ENCODE assay signal across 17 cellular contexts in genomic region chr14:98101323-98101722, GRCh38.
DNase-seq lines count a peak whose midpoint lies in the region; ATAC-seq and TF ChIP-seq lines count a peak whose summit lies in the region.
"Had no signal": no experiment of that assay in that cellular context is flagged by ENCODE, and none has a peak within 500 bp of the region (broad histone marks: within the 10 kb centered on the region; RNA-seq: fewer than 3 reads in every experiment).

No MANE protein-coding gene starts in this region.

- H3K36me3 Mint-ChIP-seq in activated CD8-positive, alpha-beta T cell treated with anti-CD3 and anti-CD28 coated beads for 36 hours (ENCODE audit: low read depth): peaks cover 14% of the 10 kb centered on the region
- peaks cover 3% of the 10 kb centered on the region for H3K36me3 Mint-ChIP-seq in activated CD8-positive, alpha-beta T cell treated with anti-CD3 and anti-CD28 coated beads, Interleukin-2, amount 10 ng/mL, durations not matched to agents 7 days and 5 days (ENCODE audit: low read depth)
- no peaks in the 10 kb centered on the region for H3K36me3 Mint-ChIP-seq in central memory CD8-positive, alpha-beta T cell (ENCODE audit: insufficient read depth)
- H3K36me3 Mint-ChIP-seq: IgD-negative memory B cell had no signal

- intact Hi-C loops in activated CD8-positive, alpha-beta T cell treated with anti-CD3 and anti-CD28 coated beads for 36 hours (cut with micrococcal nuclease): no loop called here

- ATAC-seq in activated CD8-positive, alpha-beta T cell treated with anti-CD3 and anti-CD28 coated beads for 36 hours: peak; percentile 43
- ATAC-seq in activated CD8-positive, alpha-beta T cell treated with anti-CD3 and anti-CD28 coated beads, Interleukin-2, amount 10 ng/mL, durations not matched to agents 7 days and 5 days: no peak
- no peak for ATAC-seq in central memory CD8-positive, alpha-beta T cell (replicated peaks; ENCODE audit: extremely low read depth, poor library complexity, severe bottlenecking)
- ATAC-seq: PC-3 had no signal

- H3K9me3 Mint-ChIP-seq in activated CD8-positive, alpha-beta T cell treated with anti-CD3 and anti-CD28 coated beads for 36 hours: peaks cover 13% of the 10 kb centered on the region
- H3K9me3 Mint-ChIP-seq in activated CD8-positive, alpha-beta T cell treated with anti-CD3 and anti-CD28 coated beads, Interleukin-2, amount 10 ng/mL, durations not matched to agents 7 days and 5 days (ENCODE audit: insufficient read depth): peaks cover 14% of the 10 kb centered on the region
- peaks cover 4% of the 10 kb centered on the region for H3K9me3 Mint-ChIP-seq in central memory CD8-positive, alpha-beta T cell

- peaks cover 44% of the 10 kb centered on the region for H3K4me1 Mint-ChIP-seq in activated CD8-positive, alpha-beta T cell treated with anti-CD3 and anti-CD28 coated beads for 36 hours (ENCODE audit: low read depth)
- H3K4me1 Mint-ChIP-seq in activated CD8-positive, alpha-beta T cell treated with anti-CD3 and anti-CD28 coated beads, Interleukin-2, amount 10 ng/mL, durations not matched to agents 7 days and 5 days (ENCODE audit: low read depth): peaks cover 14% of the 10 kb centered on the region
- peaks cover 11% of the 10 kb centered on the region for H3K4me1 Mint-ChIP-seq in central memory CD8-positive, alpha-beta T cell
- H3K4me1 Mint-ChIP-seq: IgD-negative memory B cell had no signal

- DNase-seq in activated CD8-positive, alpha-beta T cell treated with anti-CD3 and anti-CD28 coated beads for 36 hours: peak; percentile 45
- DNase-seq in activated CD8-positive, alpha-beta T cell treated with anti-CD3 and anti-CD28 coated beads, Interleukin-2, amount 10 ng/mL, durations not matched to agents 7 days and 5 days: no peak
- DNase-seq in stimulated activated CD4-positive, alpha-beta T cell treated with anti-CD3 and anti-CD28 coated beads, Interleukin-12 subunit alpha, Interleukin-12 subunit beta, amount 100 ng/mL, for 24 hours (ENCODE audit: low read depth in 2 of 2): peak; percentile 5 to 8
- no peak for DNase-seq in stimulated activated CD4-positive, alpha-beta T cell treated with anti-CD3 and anti-CD28 coated beads, Interleukin-4, amount 100 ng/mL, for 1 hour
- no peak for DNase-seq in central memory CD8-positive, alpha-beta T cell (ENCODE audit: low spot score in 2 of 2)
- DNase-seq in kidney glomerular epithelial cell (lab: John Stamatoyannopoulos, UW) (no peak), GF-D8 (lab: John Stamatoyannopoulos, UW) (no peak)
- DNase-seq: Calu3; DMS79 treated with DMSO at 0.1 percent for 48 hours; MM.1S; NCI-H2029; NCI-H446 treated with DMSO at 0.1 percent for 48 hours; NCI-H526; NCI-H82; NK-92 treated with Interleukin-12 subunit alpha and Interleukin-12 subunit beta, amount 100 ng/mL, for 24 hours; PC-3 had no signal

- POLR2A ChIA-PET in activated CD8-positive, alpha-beta T cell treated with anti-CD3 and anti-CD28 coated beads for 36 hours (lab: Charles Lee): no interaction called here
- POLR2A ChIA-PET in activated CD8-positive, alpha-beta T cell treated with anti-CD3 and anti-CD28 coated beads, Interleukin-2, amount 10 ng/mL, durations not matched to agents 7 days and 5 days (lab: Charles Lee): interaction anchor here (0.7 kb wide), 1 partner anchor 124 kb away, joined by 4 read pairs; no protein-coding TSS in a partner anchor

- H3K27ac Mint-ChIP-seq in activated CD8-positive, alpha-beta T cell treated with anti-CD3 and anti-CD28 coated beads for 36 hours: peak overlapping the region; percentile 63
- no peak overlapping the region for H3K27ac Mint-ChIP-seq in activated CD8-positive, alpha-beta T cell treated with anti-CD3 and anti-CD28 coated beads, Interleukin-2, amount 10 ng/mL, durations not matched to agents 7 days and 5 days
- peak overlapping the region; percentile 7 for H3K27ac Mint-ChIP-seq in central memory CD8-positive, alpha-beta T cell (ENCODE audit: low read depth)
- H3K27ac Mint-ChIP-seq: IgD-negative memory B cell had no signal

- H3K4me3 Mint-ChIP-seq in activated CD8-positive, alpha-beta T cell treated with anti-CD3 and anti-CD28 coated beads for 36 hours: no peak overlapping the region
- no peak overlapping the region for H3K4me3 Mint-ChIP-seq in activated CD8-positive, alpha-beta T cell treated with anti-CD3 and anti-CD28 coated beads, Interleukin-2, amount 10 ng/mL, durations not matched to agents 7 days and 5 days
- no peak overlapping the region for H3K4me3 Mint-ChIP-seq in central memory CD8-positive, alpha-beta T cell
- H3K4me3 Mint-ChIP-seq: IgD-negative memory B cell had no signal

- CTCF ChIA-PET in activated CD8-positive, alpha-beta T cell treated with anti-CD3 and anti-CD28 coated beads for 36 hours (lab: Charles Lee): interaction anchor here (0.8 to 1.1 kb wide), 3 partner anchors 12 to 104 kb away, joined by 3 to 4 read pairs (median 3); no protein-coding TSS in a partner anchor
- CTCF ChIA-PET in activated CD8-positive, alpha-beta T cell treated with anti-CD3 and anti-CD28 coated beads, Interleukin-2, amount 10 ng/mL, durations not matched to agents 7 days and 5 days (lab: Charles Lee): no interaction called here

- no peaks in the 10 kb centered on the region for H3K27me3 Mint-ChIP-seq in activated CD8-positive, alpha-beta T cell treated with anti-CD3 and anti-CD28 coated beads for 36 hours
- no peaks in the 10 kb centered on the region for H3K27me3 Mint-ChIP-seq in activated CD8-positive, alpha-beta T cell treated with anti-CD3 and anti-CD28 coated beads, Interleukin-2, amount 10 ng/mL, durations not matched to agents 7 days and 5 days (ENCODE audit: low read depth)
- no peaks in the 10 kb centered on the region for H3K27me3 Mint-ChIP-seq in central memory CD8-positive, alpha-beta T cell
- H3K27me3 Mint-ChIP-seq: IgD-negative memory B cell had no signal

- no peak for TF ChIP-seq CTCF in activated CD8-positive, alpha-beta T cell treated with anti-CD3 and anti-CD28 coated beads for 36 hours (IDR thresholded peaks at IDR 0.05)

Comparison
In these comparisons a context has a peak if more than half of its experiments do, and no peak if none do; other contexts are left out.
1. DNase-seq: peak in activated CD8-positive, alpha-beta T cell treated with anti-CD3 and anti-CD28 coated beads for 36 hours (single experiment) and stimulated activated CD4-positive, alpha-beta T cell treated with anti-CD3 and anti-CD28 coated beads, Interleukin-12 subunit alpha, Interleukin-12 subunit beta, amount 100 ng/mL, for 24 hours (2 of 2); none in activated CD8-positive, alpha-beta T cell treated with anti-CD3 and anti-CD28 coated beads, Interleukin-2, amount 10 ng/mL, durations not matched to agents 7 days and 5 days (single experiment), stimulated activated CD4-positive, alpha-beta T cell treated with anti-CD3 and anti-CD28 coated beads, Interleukin-4, amount 100 ng/mL, for 1 hour (single experiment), central memory CD8-positive, alpha-beta T cell (0 of 2), kidney glomerular epithelial cell (single experiment) and GF-D8 (single experiment).